In the genomic region with DNA sequence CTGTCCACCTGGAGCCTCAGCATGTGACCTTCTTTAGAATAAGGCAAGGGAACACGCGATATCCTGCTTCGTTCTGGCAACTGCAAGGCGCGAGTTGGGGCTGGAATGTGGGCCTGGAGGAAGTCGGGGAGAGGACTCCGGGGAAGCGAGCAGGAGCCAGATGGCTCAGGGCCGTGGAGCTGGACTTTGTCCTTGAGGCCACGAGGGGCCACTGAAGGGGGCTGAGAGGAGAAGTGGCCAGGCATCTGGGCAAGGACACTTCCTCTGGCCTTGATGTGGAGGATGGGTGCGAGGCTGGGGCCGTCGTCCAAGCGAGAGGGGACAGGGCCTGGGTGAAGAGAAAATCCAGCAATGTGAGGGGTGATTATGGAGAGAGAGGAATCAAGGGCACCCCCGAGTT, we compare ENCODE assay signal across 19 cellular contexts. TPM values are rescaled to one million over a fixed set of nuclear protein-coding genes. Genes with fewer than 3 reads are reported as not detected.
DNase-seq lines count a peak whose midpoint lies in the region; ATAC-seq, FAIRE-seq and TF ChIP-seq lines count a peak whose summit lies in the region.
"Had no signal": no experiment of that assay in that cellular context is flagged by ENCODE, and none has a peak within 500 bp of the region (broad histone marks: within the 10 kb centered on the region; RNA-seq: fewer than 3 reads in every experiment).

No MANE protein-coding gene starts in this region.

- intact Hi-C loops in natural killer cell (cut with micrococcal nuclease) = no loop called here
- intact Hi-C loops in kidney (cut with DNase I) = no loop called here

- H3K36me3 ChIP-seq in kidney (ENCODE audit: control insufficient read depth in 1 of 2, insufficient read depth in 2 of 2, low read length in 2 of 2) (no peaks in the 10 kb centered on the region), osteoblast (ENCODE audit: insufficient read depth, low read length) (no peaks in the 10 kb centered on the region)
- H3K36me3 ChIP-seq: BE2C had no signal

- no peak overlapping the region for H3K27ac ChIP-seq in kidney (ENCODE audit: low read depth in 2 of 2, low read length in 2 of 2)
- no peak overlapping the region for H3K27ac ChIP-seq in osteoblast (ENCODE audit: low read depth, low read length)

- H3K36me3 Mint-ChIP-seq in natural killer cell treated with Interleukin-12 subunit alpha and Interleukin-12 subunit beta and Interleukin-15 and Interleukin-18, amount 100 ng/mL, for 72 hours = peaks cover 6% of the 10 kb centered on the region
- H3K36me3 Mint-ChIP-seq in natural killer cell = no peaks in the 10 kb centered on the region

- peak; percentile 2 for DNase-seq in natural killer cell treated with Interleukin-12 subunit alpha and Interleukin-12 subunit beta and Interleukin-15 and Interleukin-18, amount 100 ng/mL, for 72 hours (ENCODE audit: low spot score)
- no peak for DNase-seq in natural killer cell
- DNase-seq in kidney = peak; percentile 56
- DNase-seq in osteoblast (ENCODE audit: insufficient read length, low spot score, missing footprints) = peak; percentile 76
- no peak for DNase-seq in COLO829 (ENCODE audit: low spot score)
- no peak for DNase-seq in glomerular visceral epithelial cell (ENCODE audit: extremely low spot score)
- DNase-seq: BE2C, DMS79, KBM-7, MM.1S, NCI-H1048, NCI-H1417 treated with DMSO at 0.1 percent for 48 hours, NCI-H187 treated with DMSO at 0.1 percent for 48 hours, NCI-H2107, NCI-H446 treated with DMSO at 0.1 percent for 48 hours, NCI-H526 treated with DMSO at 0.1 percent for 48 hours, OCI-M1 had no signal

- no peak for TF ChIP-seq CTCF in natural killer cell (IDR thresholded peaks at IDR 0.05)
- no peak for TF ChIP-seq CTCF in kidney (IDR thresholded peaks at IDR 0.05; ENCODE audit: borderline replicate concordance, extremely low read depth, insufficient read depth)
- no peak for TF ChIP-seq CTCF in osteoblast (IDR thresholded peaks at IDR 0.05; ENCODE audit: extremely low read depth, low read depth, low read length)

- H3K4me1 Mint-ChIP-seq in natural killer cell treated with Interleukin-12 subunit alpha and Interleukin-12 subunit beta and Interleukin-15 and Interleukin-18, amount 100 ng/mL, for 72 hours (ENCODE audit: low read depth in 2 of 2) = no peaks in the 10 kb centered on the region
- H3K4me1 Mint-ChIP-seq in natural killer cell = no peaks in the 10 kb centered on the region

- peaks cover 4% of the 10 kb centered on the region for H3K9me3 Mint-ChIP-seq in natural killer cell treated with Interleukin-12 subunit alpha and Interleukin-12 subunit beta and Interleukin-15 and Interleukin-18, amount 100 ng/mL, for 72 hours
- no peaks in the 10 kb centered on the region for H3K9me3 Mint-ChIP-seq in natural killer cell

- FAIRE-seq in kidney (lab: Jason Lieb, UNC) = no peak

- no peaks in the 10 kb centered on the region for H4K20me1 ChIP-seq in osteoblast (ENCODE audit: insufficient read depth, low read length)

- H3K27me3 ChIP-seq in osteoblast (ENCODE audit: insufficient read depth, low read length) = peaks cover 4% of the 10 kb centered on the region
- H3K27me3 ChIP-seq: BE2C had no signal

- H3K9me3 ChIP-seq in kidney (ENCODE audit: control insufficient read depth in 1 of 2, low read length in 2 of 2) (no peaks in the 10 kb centered on the region), osteoblast (ENCODE audit: low read depth, low read length) (peaks cover 7% of the 10 kb centered on the region)
- H3K9me3 ChIP-seq: BE2C had no signal

- H3K79me2 ChIP-seq in osteoblast (ENCODE audit: insufficient read depth, low read length) = no peaks in the 10 kb centered on the region

- H3K4me2 ChIP-seq in osteoblast (ENCODE audit: insufficient read depth, low read length) = no peak overlapping the region

- no peak overlapping the region for H3K9ac ChIP-seq in kidney (ENCODE audit: low read length in 2 of 2)

- H3K4me3 Mint-ChIP-seq in natural killer cell treated with Interleukin-12 subunit alpha and Interleukin-12 subunit beta and Interleukin-15 and Interleukin-18, amount 100 ng/mL, for 72 hours = no peak overlapping the region
- no peak overlapping the region for H3K4me3 Mint-ChIP-seq in natural killer cell

- no peak for ATAC-seq in natural killer cell treated with Interleukin-12 subunit alpha and Interleukin-12 subunit beta and Interleukin-15 and Interleukin-18, amount 100 ng/mL, for 72 hours
- no peak for ATAC-seq in natural killer cell
- no peak for ATAC-seq in HG02884 (IDR thresholded peaks at IDR 0.05; ENCODE audit: unreplicated experiment)
- ATAC-seq: Right ventricle myocardium inferior had no signal

- H3K4me3 ChIP-seq in kidney (ENCODE audit: low read length in 2 of 2) (no peak overlapping the region), osteoblast (ENCODE audit: insufficient read depth, low read length) (no peak overlapping the region)

- H3K4me1 ChIP-seq in kidney (ENCODE audit: control insufficient read depth in 1 of 2, insufficient read depth in 1 of 2, low read depth in 1 of 2, low read length in 2 of 2) (no peaks in the 10 kb centered on the region), osteoblast (ENCODE audit: insufficient read depth, low read length) (no peaks in the 10 kb centered on the region)

- H2AFZ ChIP-seq in osteoblast (ENCODE audit: low read length) = no peak overlapping the region

- no peak overlapping the region for H3K27ac Mint-ChIP-seq in natural killer cell treated with Interleukin-12 subunit alpha and Interleukin-12 subunit beta and Interleukin-15 and Interleukin-18, amount 100 ng/mL, for 72 hours
- no peak overlapping the region for H3K27ac Mint-ChIP-seq in natural killer cell

- H3K27me3 Mint-ChIP-seq in natural killer cell treated with Interleukin-12 subunit alpha and Interleukin-12 subunit beta and Interleukin-15 and Interleukin-18, amount 100 ng/mL, for 72 hours = peaks cover 4 to 7% of the 10 kb centered on the region in 2 donors
- peaks cover 1 to 4% of the 10 kb centered on the region in 2 donors for H3K27me3 Mint-ChIP-seq in natural killer cell (ENCODE audit: low read depth in 2 of 2)

RNA-seq across cellular contexts. Expression of a gene that starts 12.2 kb away (rescaled TPM):
- not detected for total RNA-seq in natural killer cell treated with Interleukin-12 subunit alpha and Interleukin-12 subunit beta and Interleukin-15 and Interleukin-18, amount 100 ng/mL, for 72 hours
- not detected for total RNA-seq in natural killer cell
- 4.7 TPM for total RNA-seq in kidney
- polyA plus RNA-seq in kidney (ENCODE audit: insufficient read depth, low read depth, low replicate concordance) = 81.4 TPM
- under 0.01 TPM in 2 replicates for total RNA-seq in osteoblast

RNA-seq across cellular contexts. Expression of a gene that starts 35.9 kb away (rescaled TPM):
- 10 to 100 TPM; 16.4 to 30.7 TPM for total RNA-seq in natural killer cell treated with Interleukin-12 subunit alpha and Interleukin-12 subunit beta and Interleukin-15 and Interleukin-18, amount 100 ng/mL, for 72 hours
- 10 to 100 TPM in 2 of 3 donors, 1 to 10 TPM in 1; 9.0 to 17.2 (median 12.5) TPM for total RNA-seq in natural killer cell
- total RNA-seq in kidney = 14.6 TPM
- 35.4 TPM for polyA plus RNA-seq in kidney (ENCODE audit: insufficient read depth, low read depth, low replicate concordance)
- 29.3 and 33.0 TPM in 2 replicates for total RNA-seq in osteoblast

RNA-seq across cellular contexts. Expression of a gene that starts 38.8 kb away (rescaled TPM):
- not detected for total RNA-seq in natural killer cell treated with Interleukin-12 subunit alpha and Interleukin-12 subunit beta and Interleukin-15 and Interleukin-18, amount 100 ng/mL, for 72 hours
- 1 to 10 TPM in 1 of 3 donors, under 1 TPM in 2; 0.66 to 1.1 (median 0.97) TPM for total RNA-seq in natural killer cell
- total RNA-seq in kidney = 1.5 TPM
- polyA plus RNA-seq in kidney (ENCODE audit: insufficient read depth, low read depth, low replicate concordance) = 5.5 TPM
- total RNA-seq in osteoblast = 0.29 and 0.36 TPM in 2 replicates

RNA-seq across cellular contexts. Expression of a gene that starts 52.9 kb away (rescaled TPM):
- 1 to 10 TPM; 2.3 to 4.1 TPM for total RNA-seq in natural killer cell treated with Interleukin-12 subunit alpha and Interleukin-12 subunit beta and Interleukin-15 and Interleukin-18, amount 100 ng/mL, for 72 hours
- total RNA-seq in natural killer cell = 1 to 10 TPM in 2 of 3 donors, under 1 TPM in 1; 0.77 to 2.5 (median 1.4) TPM
- 110 TPM for total RNA-seq in kidney
- 79.7 TPM for polyA plus RNA-seq in kidney (ENCODE audit: insufficient read depth, low read depth, low replicate concordance)
- total RNA-seq in osteoblast = 15.3 and 19.5 TPM in 2 replicates

Comparison
In these comparisons a context has a peak if more than half of its experiments do, and no peak if none do; other contexts are left out.
1. DNase-seq: peak in natural killer cell treated with Interleukin-12 subunit alpha and Interleukin-12 subunit beta and Interleukin-15 and Interleukin-18, amount 100 ng/mL, for 72 hours (single experiment), kidney (single experiment) and osteoblast (single experiment); none in natural killer cell (single experiment), COLO829 (single experiment) and glomerular visceral epithelial cell (single experiment).